Comparison of ENCODE assay signal across 8 cellular contexts in genomic region chr3:177554900-177555759, GRCh38.
DNase-seq lines count a peak whose midpoint lies in the region; ATAC-seq, FAIRE-seq and TF ChIP-seq lines count a peak whose summit lies in the region.

No MANE protein-coding gene starts in this region.

- no peak for TF ChIP-seq EP300 in ovary (IDR thresholded peaks at IDR 0.05)

- H3K79me2 ChIP-seq in keratinocyte (ENCODE audit: control insufficient read depth, insufficient read depth, low read length), result no peaks in the 10 kb centered on the region

- H3K56ac ChIP-seq in IMR-90 (ENCODE audit: extremely low read depth, insufficient read depth, low read length), result no peak overlapping the region

- no peak overlapping the region for H2AFZ ChIP-seq in IMR-90 (replicated peaks; ENCODE audit: low read length, poor library complexity)
- peak overlapping the region; percentile 43 for H2AFZ ChIP-seq in keratinocyte (ENCODE audit: control insufficient read depth, low read length)

- no peaks in the 10 kb centered on the region for H3K27me3 ChIP-seq in IMR-90 (ENCODE audit: control insufficient read depth, insufficient read depth, low read length)
- H3K27me3 ChIP-seq in ascending aorta, result no peaks in the 10 kb centered on the region
- no peaks in the 10 kb centered on the region for H3K27me3 ChIP-seq in keratinocyte (ENCODE audit: control insufficient read depth, extremely low read depth, insufficient read depth, low read length)
- no peaks in the 10 kb centered on the region for H3K27me3 ChIP-seq in ovary

- H3K36me3 ChIP-seq in IMR-90 (ENCODE audit: control insufficient read depth, insufficient read depth, low read length), result no peaks in the 10 kb centered on the region
- no peaks in the 10 kb centered on the region for H3K36me3 ChIP-seq in ascending aorta
- H3K36me3 ChIP-seq in keratinocyte (ENCODE audit: control insufficient read depth in 2 of 2, extremely low read depth in 1 of 2, insufficient read depth in 2 of 2, low read length in 2 of 2), result no peaks in the 10 kb centered on the region
- no peaks in the 10 kb centered on the region for H3K36me3 ChIP-seq in ovary

- no peak overlapping the region for H3K4me2 ChIP-seq in IMR-90 (ENCODE audit: low read depth, low read length)
- H3K4me2 ChIP-seq in keratinocyte (ENCODE audit: control insufficient read depth, extremely low read depth, insufficient read depth, low read depth, low read length), result peak overlapping the region; percentile 6

- TF ChIP-seq POLR2A in IMR-90 (IDR thresholded peaks at IDR 0.05; ENCODE audit: low read depth, low read length), result no peak
- no peak for TF ChIP-seq POLR2A in ovary (IDR thresholded peaks at IDR 0.05)

- H3K27ac ChIP-seq in IMR-90 (ENCODE audit: insufficient read depth, low read length), result no peak overlapping the region
- H3K27ac ChIP-seq in ascending aorta, result peak overlapping the region; percentile 60 to 73
- H3K27ac ChIP-seq in keratinocyte (ENCODE audit: control insufficient read depth, insufficient read depth, low read length), result no peak overlapping the region
- H3K27ac ChIP-seq in ovary, result no peak overlapping the region

- in situ Hi-C loops in IMR-90 (cut with MboI; ENCODE audit: low sequenced_read_pairs), result no loop called here

- H2BK5ac ChIP-seq in IMR-90 (ENCODE audit: low read depth, low read length, poor library complexity, severe bottlenecking), result no peak overlapping the region

- dilution Hi-C loops in IMR-90 (cut with HindIII; ENCODE audit: low sequenced_read_pairs, unreplicated experiment), result no loop called here
- dilution Hi-C loops in keratinocyte (cut with MboI; ENCODE audit: extremely low pct_ligation_motif_present, low sequenced_read_pairs), result no loop called here

- no peak overlapping the region for H4K8ac ChIP-seq in IMR-90 (ENCODE audit: low read depth in 2 of 2, low read length in 2 of 2)

- no peak overlapping the region for H3K18ac ChIP-seq in IMR-90 (ENCODE audit: low read depth, low read length)

- no CpG with 5 or more reads among the region's 2 CpGs for WGBS in IMR-90 (ENCODE audit: extremely low coverage in 2 of 2, insufficient read length in 1 of 2), 2 experiments
- 86 to 90% (median 88%) methylated on average over 2 of the region's 2 CpGs for WGBS in ovary, 3 donors

- no peak overlapping the region for H3K14ac ChIP-seq in IMR-90 (replicated peaks; ENCODE audit: low read depth, low read length)

- CTCF ChIA-PET in IMR-90 (lab: Yijun Ruan, JAX), result interaction anchor here (0.6 kb wide), 1 partner anchor 338 kb away, joined by 3 read pairs; no protein-coding TSS in a partner anchor

- H3K23ac ChIP-seq in IMR-90 (ENCODE audit: low read depth, low read length), result no peak overlapping the region

- no peak overlapping the region for H2AK5ac ChIP-seq in IMR-90 (ENCODE audit: low read depth, low read length)

- H3K9me1 ChIP-seq in IMR-90 (ENCODE audit: insufficient read depth, low read length) (no peaks in the 10 kb centered on the region), keratinocyte (ENCODE audit: control insufficient read depth, extremely low read depth, insufficient read depth, low read length) (no peaks in the 10 kb centered on the region)

- H3K4me3 ChIP-seq in IMR-90 (ENCODE audit: insufficient read depth, low read depth, low read length), result no peak overlapping the region
- H3K4me3 ChIP-seq in ascending aorta, result no peak overlapping the region
- no peak overlapping the region for H3K4me3 ChIP-seq in keratinocyte (ENCODE audit: control insufficient read depth in 2 of 3, extremely low read depth in 1 of 3, insufficient read depth in 2 of 3, low read depth in 1 of 3, low read length in 3 of 3)
- H3K4me3 ChIP-seq in ovary, result no peak overlapping the region

- H4K91ac ChIP-seq in IMR-90 (ENCODE audit: insufficient read depth, low read depth, low read length), result no peak overlapping the region

- no peak overlapping the region for H2BK120ac ChIP-seq in IMR-90 (ENCODE audit: low read depth, low read length)

- H3K79me1 ChIP-seq in IMR-90 (ENCODE audit: low read depth in 1 of 2, low read length in 2 of 2), result no peaks in the 10 kb centered on the region

- H3K4ac ChIP-seq in IMR-90 (ENCODE audit: low read depth, low read length), result no peak overlapping the region

- BruUV-seq in IMR-90 (replicated peaks; lab: Mats Ljungman, UMichigan), result no TSS peak

- DNase-seq in AG20443 (ENCODE audit: low spot score) (peak; percentile 89), IMR-90 (peak; percentile 64), ascending aorta (ENCODE audit: low spot score in 2 of 2) (no peak), keratinocyte (ENCODE audit: low read depth, low spot score) (no peak), dermis blood vessel endothelial cell (no peak), NOMO-1 (lab: John Stamatoyannopoulos, UW; ENCODE audit: unreplicated experiment in 2 of 2) (no peak), ovary (no peak)
- no peak for DNase-seq in activated effector memory CD4-positive, alpha-beta T cell treated with anti-CD3 and anti-CD28 coated beads, Interleukin-2, amount 50 U/mL, for 16 hours

- ATAC-seq in IMR-90 (ENCODE audit: low read depth), result no peak

- H3K9me3 ChIP-seq in IMR-90 (ENCODE audit: control insufficient read depth, insufficient read depth, low read length), result no peaks in the 10 kb centered on the region
- H3K9me3 ChIP-seq in ascending aorta, result no peaks in the 10 kb centered on the region
- H3K9me3 ChIP-seq in keratinocyte (ENCODE audit: control insufficient read depth, low read depth, low read length), result no peaks in the 10 kb centered on the region
- no peaks in the 10 kb centered on the region for H3K9me3 ChIP-seq in ovary

- TF ChIP-seq RAD21 in IMR-90 (IDR thresholded peaks at IDR 0.05; ENCODE audit: low read length), result no peak

- H2BK15ac ChIP-seq in IMR-90 (ENCODE audit: low read depth, low read length), result no peak overlapping the region

- H3K9ac ChIP-seq in IMR-90 (ENCODE audit: low read depth, low read length), result no peak overlapping the region
- no peak overlapping the region for H3K9ac ChIP-seq in keratinocyte (ENCODE audit: control insufficient read depth, extremely low read depth, insufficient read depth, low read length)

- peaks cover 2% of the 10 kb centered on the region for H3K4me1 ChIP-seq in IMR-90 (ENCODE audit: control insufficient read depth, insufficient read depth, low read length)
- H3K4me1 ChIP-seq in ascending aorta, result peaks cover 0 to 11% of the 10 kb centered on the region in 2 donors
- H3K4me1 ChIP-seq in keratinocyte (ENCODE audit: control insufficient read depth, extremely low read depth, insufficient read depth, low read length), result peaks cover 7% of the 10 kb centered on the region
- H3K4me1 ChIP-seq in ovary (ENCODE audit: insufficient read depth), result no peaks in the 10 kb centered on the region

- FAIRE-seq in keratinocyte (lab: Jason Lieb, UNC), result no peak

- POLR2A ChIA-PET in IMR-90 (lab: Charles Lee; ENCODE audit: unreplicated experiment), result no interaction called here

- no peak overlapping the region for H2AK9ac ChIP-seq in IMR-90 (replicated peaks; ENCODE audit: low read depth, low read length, poor library complexity)

- no peak overlapping the region for H2BK20ac ChIP-seq in IMR-90 (ENCODE audit: low read depth, low read length)

- TF ChIP-seq CTCF in IMR-90 (conservative IDR thresholded peaks at IDR 0.05; ENCODE audit: low read depth, low read length) (no peak), ascending aorta (IDR thresholded peaks at IDR 0.05) (no peak), keratinocyte (optimal IDR thresholded peaks at IDR 0.05 in 1 of 3, IDR thresholded peaks at IDR 0.05 in 1 of 3, conservative IDR thresholded peaks at IDR 0.05 in 1 of 3; ENCODE audit: extremely low read depth in 1 of 3, insufficient read depth in 2 of 3, low read length in 3 of 3) (no peak), ovary (IDR thresholded peaks at IDR 0.05) (no peak)

- intact Hi-C loops in IMR-90 (cut with micrococcal nuclease), result no loop called here
- intact Hi-C loops in ascending aorta (cut with DNase I), result no loop called here
- intact Hi-C loops in ovary (cut with DNase I), result no loop called here

- H4K20me1 ChIP-seq in IMR-90 (ENCODE audit: insufficient read depth, low read length) (no peaks in the 10 kb centered on the region), keratinocyte (ENCODE audit: control insufficient read depth, extremely low read depth, insufficient read depth, low read length) (no peaks in the 10 kb centered on the region)

- peak overlapping the region; percentile 57; the same call in 1 of the 2 replicates for H4K5ac ChIP-seq in IMR-90 (ENCODE audit: low read depth, low read length)

TF ChIP-seq in IMR-90, 13 proteins besides CTCF, POLR2A, EP300 and RAD21 (continues in another document):
- no peak for TF ChIP-seq USF2 (IDR thresholded peaks at IDR 0.05; ENCODE audit: low read depth, low read length)
- no peak for TF ChIP-seq RCOR1 (IDR thresholded peaks at IDR 0.05; ENCODE audit: insufficient replicate concordance, low read length)
- TF ChIP-seq FOS (IDR thresholded peaks at IDR 0.05; ENCODE audit: low read depth, low read length), result no peak
- no peak for TF ChIP-seq BHLHE40 (IDR thresholded peaks at IDR 0.05; ENCODE audit: low read depth, low read length)
- TF ChIP-seq CHD1 (IDR thresholded peaks at IDR 0.05; ENCODE audit: low read depth, low read length), result no peak
- TF ChIP-seq, protein P1, sequence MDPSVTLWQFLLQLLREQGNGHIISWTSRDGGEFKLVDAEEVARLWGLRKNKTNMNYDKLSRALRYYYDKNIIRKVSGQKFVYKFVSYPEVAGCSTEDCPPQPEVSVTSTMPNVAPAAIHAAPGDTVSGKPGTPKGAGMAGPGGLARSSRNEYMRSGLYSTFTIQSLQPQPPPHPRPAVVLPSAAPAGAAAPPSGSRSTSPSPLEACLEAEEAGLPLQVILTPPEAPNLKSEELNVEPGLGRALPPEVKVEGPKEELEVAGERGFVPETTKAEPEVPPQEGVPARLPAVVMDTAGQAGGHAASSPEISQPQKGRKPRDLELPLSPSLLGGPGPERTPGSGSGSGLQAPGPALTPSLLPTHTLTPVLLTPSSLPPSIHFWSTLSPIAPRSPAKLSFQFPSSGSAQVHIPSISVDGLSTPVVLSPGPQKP (IDR thresholded peaks at IDR 0.05; ENCODE audit: borderline replicate concordance, low read depth, low read length), result no peak
- TF ChIP-seq SMC3 (IDR thresholded peaks at IDR 0.05; ENCODE audit: low read depth, low read length), result no peak
- TF ChIP-seq MXI1 (IDR thresholded peaks at IDR 0.05; ENCODE audit: borderline replicate concordance, low read depth, low read length), result no peak
- no peak for TF ChIP-seq MAFK (IDR thresholded peaks at IDR 0.05; ENCODE audit: low read depth, low read length)
- TF ChIP-seq CEBPB (IDR thresholded peaks at IDR 0.05; ENCODE audit: low read depth, low read length), result no peak; the same call in 1 of the 2 replicates
- TF ChIP-seq RFX5 (IDR thresholded peaks at IDR 0.05; ENCODE audit: low read depth, low read length), result no peak
- TF ChIP-seq MAZ (IDR thresholded peaks at IDR 0.05; ENCODE audit: borderline replicate concordance, low read depth, low read length), result no peak

Comparison
In these comparisons a context has a peak if more than half of its experiments do, and no peak if none do; other contexts are left out.
1. DNase-seq: peak in AG20443 (single experiment) and IMR-90 (single experiment); none in ascending aorta (0 of 2), keratinocyte (single experiment), dermis blood vessel endothelial cell (single experiment), NOMO-1 (0 of 2), activated effector memory CD4-positive, alpha-beta T cell treated with anti-CD3 and anti-CD28 coated beads, Interleukin-2, amount 50 U/mL, for 16 hours (single experiment) and ovary (0 of 5).
2. H3K27ac ChIP-seq: peak in ascending aorta (2 of 2); none in IMR-90 (single experiment), keratinocyte (single experiment) and ovary (0 of 2).